23 cellular contexts compared by ENCODE assay signal in genomic region chr9:2709645-2710101, GRCh38. TPM values are rescaled to one million over a fixed set of nuclear protein-coding genes. Genes with fewer than 3 reads are reported as not detected.
DNase-seq lines count a peak whose midpoint lies in the region; ATAC-seq and TF ChIP-seq lines count a peak whose summit lies in the region.
"Had no signal": no experiment of that assay in that cellular context is flagged by ENCODE, and none has a peak within 500 bp of the region (broad histone marks: within the 10 kb centered on the region; RNA-seq: fewer than 3 reads in every experiment).

No MANE protein-coding gene starts in this region.

- DNase-seq in D341Med (ENCODE audit: low spot score) (peak; percentile 78), SK-N-DZ (ENCODE audit: low spot score) (peak; percentile 57), RWPE1 (ENCODE audit: low spot score) (no peak), Calu3 (no peak), AG08395 (ENCODE audit: low spot score) (no peak)
- DNase-seq: activated CD4-positive, alpha-beta T cell treated with anti-CD3 and anti-CD28 coated beads for 48 hours; activated T-cell treated with anti-CD3 and anti-CD28 coated beads, Interleukin-2, amount 50 U/mL, for 4 hours; amygdala; CD8-positive, alpha-beta T cell; GF-D8; NCI-H146; nucleus accumbens; SHP77 treated with DMSO at 0.1 percent for 48 hours; stimulated activated naive CD8-positive, alpha-beta T cell treated with anti-CD3 and anti-CD28 coated beads, Interleukin-15, Interleukin-2, amounts not matched to agents 100 U/mL and 50 U/mL, for 24 hours; T-helper 9 cell had no signal

- no peak overlapping the region for H3K27ac ChIP-seq in RWPE1
- H3K27ac ChIP-seq: KMS-11, skin epidermis, vagina had no signal

- BruUV-seq in Calu3 (replicated peaks; lab: Mats Ljungman, UMichigan) = no TSS peak

- H3K9me3 Mint-ChIP-seq in Calu3 (ENCODE audit: low read depth, unreplicated experiment) = no peaks in the 10 kb centered on the region
- H3K9me3 Mint-ChIP-seq: activated T-cell treated with anti-CD3 and anti-CD28 coated beads, Interleukin-2, amount 50 U/mL, for 4 hours; CD8-positive, alpha-beta T cell had no signal

- no peaks in the 10 kb centered on the region for H3K27me3 Mint-ChIP-seq in Calu3 (ENCODE audit: unreplicated experiment)

- CTCF ChIA-PET in RWPE1 (lab: Yijun Ruan, JAX) (interaction anchor here (0.6 kb wide), 1 partner anchor 129 kb away, joined by 3 read pairs; no protein-coding TSS in a partner anchor), Calu3 (lab: Charles Lee) (no interaction called here)

- ATAC-seq in GM21367 (IDR thresholded peaks at IDR 0.05; ENCODE audit: unreplicated experiment) (peak; percentile 65), HG03159 (IDR thresholded peaks at IDR 0.05; ENCODE audit: unreplicated experiment) (peak; percentile 61), HG02981 (IDR thresholded peaks at IDR 0.05; ENCODE audit: unreplicated experiment) (no peak)
- ATAC-seq: activated T-cell treated with anti-CD3 and anti-CD28 coated beads, Interleukin-2, amount 50 U/mL, for 4 hours; CD8-positive, alpha-beta T cell; stimulated activated naive CD8-positive, alpha-beta T cell treated with anti-CD3 and anti-CD28 coated beads, Interleukin-15, Interleukin-2, amounts not matched to agents 100 U/mL and 50 U/mL, for 24 hours had no signal

- H3K4me3 Mint-ChIP-seq in Calu3 (ENCODE audit: low read depth, unreplicated experiment) = no peak overlapping the region
- H3K4me3 Mint-ChIP-seq: activated T-cell treated with anti-CD3 and anti-CD28 coated beads, Interleukin-2, amount 50 U/mL, for 4 hours; CD8-positive, alpha-beta T cell had no signal

- no peaks in the 10 kb centered on the region for H3K36me3 Mint-ChIP-seq in Calu3 (ENCODE audit: insufficient read depth, unreplicated experiment)

- intact Hi-C loops in Calu3 (cut with micrococcal nuclease; ENCODE audit: unreplicated experiment) = no loop called here

- POLR2A ChIA-PET in RWPE1 (lab: Yijun Ruan, JAX; ENCODE audit: low non-redundant PET) = no interaction called here

- TF ChIP-seq CTCF in RWPE1 (conservative IDR thresholded peaks at IDR 0.05; ENCODE audit: low read depth) = no peak
- TF ChIP-seq CTCF in Calu3 (IDR thresholded peaks at IDR 0.05; ENCODE audit: unreplicated experiment) = no peak

- H3K27ac Mint-ChIP-seq in Calu3 (ENCODE audit: unreplicated experiment) = no peak overlapping the region
- H3K27ac Mint-ChIP-seq: CD8-positive, alpha-beta T cell had no signal

- H3K4me1 Mint-ChIP-seq in Calu3 (ENCODE audit: low read depth, unreplicated experiment) = no peaks in the 10 kb centered on the region

RNA-seq across cellular contexts. Expression of gene KCNV2, which starts 7.6 kb away (rescaled TPM):
- polyA plus RNA-seq in SK-N-DZ (2014; cell fraction: cytosol; rRNA removed) = not detected in 2 replicates
- not detected in 2 replicates for polyA plus RNA-seq in SK-N-DZ (2014; cell fraction: nucleus; rRNA removed)
- not detected in 2 replicates for total RNA-seq in Calu3 (2022)
- total RNA-seq: activated T-cell treated with anti-CD3 and anti-CD28 coated beads, Interleukin-2, amount 50 U/mL, for 4 hours; CD8-positive, alpha-beta T cell; chondrocyte; endothelial cell of umbilical vein; vagina had no signal
- polyA plus RNA-seq: endothelial cell of umbilical vein had no signal

Comparison
In these comparisons a context has a peak if more than half of its experiments do, and no peak if none do; other contexts are left out.
1. DNase-seq: peak in D341Med (single experiment) and SK-N-DZ (single experiment); none in RWPE1 (single experiment), Calu3 (single experiment) and AG08395 (single experiment).